7 cellular contexts compared by ENCODE assay signal in genomic region chr1:40774266-40774998, GRCh38. TPM values are rescaled to one million over a fixed set of nuclear protein-coding genes. Genes with fewer than 3 reads are reported as not detected.
DNase-seq lines count a peak whose midpoint lies in the region; ATAC-seq and TF ChIP-seq lines count a peak whose summit lies in the region.

No MANE protein-coding gene starts in this region.

- H3K9me2 ChIP-seq in OCI-LY1 (ENCODE audit: low read depth, low read length), result no peaks in the 10 kb centered on the region

- H4K20me1 ChIP-seq in OCI-LY1 (ENCODE audit: insufficient read depth, low read length), result no peaks in the 10 kb centered on the region

- no peaks in the 10 kb centered on the region for H3K79me2 ChIP-seq in OCI-LY1 (ENCODE audit: insufficient read depth, low read length)

- no peak overlapping the region for H3K9ac ChIP-seq in OCI-LY1 (ENCODE audit: low read length)

- peak; percentile 85 for TF ChIP-seq CTCF in GM13976 (IDR thresholded peaks at IDR 0.05; ENCODE audit: borderline replicate concordance, control extremely low read depth, extremely low read depth, insufficient read depth, missing control alignments)
- TF ChIP-seq CTCF in OCI-LY1 (IDR thresholded peaks at IDR 0.05; ENCODE audit: low read length), result peak; percentile 87
- peak; percentile 69 for TF ChIP-seq CTCF in foreskin fibroblast (IDR thresholded peaks at IDR 0.05; ENCODE audit: low read depth, low read length)
- peak; percentile 82 for TF ChIP-seq CTCF in psoas muscle (IDR thresholded peaks at IDR 0.05)

- H2AFZ ChIP-seq in OCI-LY1 (ENCODE audit: low read length), result no peak overlapping the region

- H3K9me3 ChIP-seq in OCI-LY1 (ENCODE audit: low read length), result peaks cover 5% of the 10 kb centered on the region; the same call in 1 of the 2 replicates
- peaks cover 5% of the 10 kb centered on the region for H3K9me3 ChIP-seq in psoas muscle

- H3K4me1 ChIP-seq in OCI-LY1 (ENCODE audit: insufficient read depth, low read length, severe bottlenecking) (no peaks in the 10 kb centered on the region), psoas muscle (peaks cover 8% of the 10 kb centered on the region)

- intact Hi-C loops in psoas muscle (cut with DNase I), result loop anchor here (5.0 to 10.0 kb wide), 3 partner anchors 150 to 180 kb away; no protein-coding TSS in a partner anchor

- WGBS in psoas muscle, 3 donors, result 28 to 40% (median 28%) methylated on average over 3 of the region's 3 CpGs

- ATAC-seq in psoas muscle, result peak; percentile 70 to 76 (median 72)
- ATAC-seq in HG03460 (IDR thresholded peaks at IDR 0.05; ENCODE audit: unreplicated experiment), result no peak
- no peak for ATAC-seq in GM21367 (IDR thresholded peaks at IDR 0.05; ENCODE audit: unreplicated experiment)

- H3K4me3 ChIP-seq in OCI-LY1 (ENCODE audit: low read depth, low read length, poor library complexity, severe bottlenecking) (no peak overlapping the region), foreskin fibroblast (ENCODE audit: low read depth in 1 of 2, low read length in 2 of 2) (no peak overlapping the region), psoas muscle (no peak overlapping the region)

- no peak overlapping the region for H3K4me2 ChIP-seq in OCI-LY1 (ENCODE audit: low read length)

- H3K36me3 ChIP-seq in OCI-LY1 (ENCODE audit: insufficient read depth, low read length), result peaks cover 50% of the 10 kb centered on the region
- H3K36me3 ChIP-seq in psoas muscle (ENCODE audit: insufficient read depth in 1 of 2, low read depth in 1 of 2), result peaks cover 0 to 35% of the 10 kb centered on the region in 2 donors

- in situ Hi-C loops in GM13976 (cut with MboI; ENCODE audit: low sequenced_read_pairs, unreplicated experiment), result loop anchor here (10.0 kb wide), 1 partner anchor 180 kb away; no protein-coding TSS in a partner anchor

- no peaks in the 10 kb centered on the region for H3K27me3 ChIP-seq in OCI-LY1 (ENCODE audit: insufficient read depth, low read length)
- H3K27me3 ChIP-seq in psoas muscle (ENCODE audit: insufficient read depth in 3 of 3, low read length in 2 of 3), result no peaks in the 10 kb centered on the region

- H3K27ac ChIP-seq in OCI-LY1 (ENCODE audit: low read depth, low read length, poor library complexity, severe bottlenecking) (no peak overlapping the region), psoas muscle (no peak overlapping the region)

- DNase-seq in GM13976 (ENCODE audit: low spot score), result peak; percentile 72
- peak; percentile 75 for DNase-seq in activated T-cell treated with anti-CD3 and anti-CD28 coated beads, Interleukin-2, amount 50 U/mL, for 1 hour
- peak in 1 of 2 donors; percentile 49 for DNase-seq in foreskin fibroblast
- peak in 1 of 2 donors; percentile 77 for DNase-seq in psoas muscle

- H3F3A ChIP-seq in OCI-LY1 (ENCODE audit: insufficient read depth, low read length), result no peaks in the 10 kb centered on the region

RNA-seq across cellular contexts. Expression of gene KCNQ4, which starts 9.2 kb away (rescaled TPM):
- 1 to 10 TPM; 4.6 to 9.1 (median 6.3) TPM for total RNA-seq in psoas muscle
- 1 to 10 TPM; 1.9 to 2.7 (median 2.1) TPM for polyA plus RNA-seq in psoas muscle

Comparison
In these comparisons a context has a peak if more than half of its experiments do, and no peak if none do; other contexts are left out.
1. ATAC-seq: peak in psoas muscle (4 of 4); none in HG03460 (single experiment) and GM21367 (single experiment).
2. Peak in every context shown above with its lines, with median percentiles within 50 percentile points of each other: CTCF ChIP-seq.